1 cellular context compared by ENCODE assay signal in the genomic region with DNA sequence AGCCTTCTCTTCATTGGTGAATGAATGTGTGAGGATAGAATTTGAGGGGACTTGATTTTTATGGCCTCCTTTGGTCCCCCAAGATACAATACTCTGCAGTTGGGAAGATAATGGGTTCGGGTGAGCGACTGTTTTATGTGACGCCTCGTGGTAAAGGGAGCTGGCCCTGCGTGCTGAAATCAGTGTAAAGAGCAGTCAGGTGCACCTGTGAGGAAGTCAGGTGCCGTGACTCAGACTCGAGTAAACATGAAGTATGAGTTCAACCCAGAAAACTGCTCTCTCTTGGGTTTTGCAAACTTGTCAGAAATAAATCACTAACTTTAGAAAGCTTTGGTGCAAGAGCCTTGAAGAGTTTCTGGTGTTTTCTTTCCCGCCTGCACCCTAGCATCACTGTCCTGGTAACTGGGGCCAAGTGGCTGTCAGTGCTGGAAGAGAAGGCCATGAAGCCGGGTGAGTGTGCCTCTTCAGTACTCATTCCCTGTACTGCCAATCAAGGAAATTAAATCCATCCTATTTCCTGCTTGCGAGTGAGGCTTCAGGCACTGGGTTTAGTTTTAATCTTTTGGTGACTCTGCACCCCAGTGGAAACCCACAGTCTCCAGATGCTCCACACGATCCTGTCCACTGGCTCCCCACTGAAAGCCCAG.
TF ChIP-seq lines count a peak whose summit lies in the region.

No MANE protein-coding gene starts in this region.

TF ChIP-seq in H1, 55 proteins besides CTCF, POLR2A, EP300 and RAD21:
- TF ChIP-seq, protein P1, sequence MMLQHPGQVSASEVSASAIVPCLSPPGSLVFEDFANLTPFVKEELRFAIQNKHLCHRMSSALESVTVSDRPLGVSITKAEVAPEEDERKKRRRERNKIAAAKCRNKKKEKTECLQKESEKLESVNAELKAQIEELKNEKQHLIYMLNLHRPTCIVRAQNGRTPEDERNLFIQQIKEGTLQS (IDR thresholded peaks at IDR 0.05; ENCODE audit: insufficient read depth, low read depth, low read length): no peak
- TF ChIP-seq SUZ12 (IDR thresholded peaks at IDR 0.05; ENCODE audit: low read length): no peak
